2 cellular contexts compared by ENCODE assay signal in the genomic region with DNA sequence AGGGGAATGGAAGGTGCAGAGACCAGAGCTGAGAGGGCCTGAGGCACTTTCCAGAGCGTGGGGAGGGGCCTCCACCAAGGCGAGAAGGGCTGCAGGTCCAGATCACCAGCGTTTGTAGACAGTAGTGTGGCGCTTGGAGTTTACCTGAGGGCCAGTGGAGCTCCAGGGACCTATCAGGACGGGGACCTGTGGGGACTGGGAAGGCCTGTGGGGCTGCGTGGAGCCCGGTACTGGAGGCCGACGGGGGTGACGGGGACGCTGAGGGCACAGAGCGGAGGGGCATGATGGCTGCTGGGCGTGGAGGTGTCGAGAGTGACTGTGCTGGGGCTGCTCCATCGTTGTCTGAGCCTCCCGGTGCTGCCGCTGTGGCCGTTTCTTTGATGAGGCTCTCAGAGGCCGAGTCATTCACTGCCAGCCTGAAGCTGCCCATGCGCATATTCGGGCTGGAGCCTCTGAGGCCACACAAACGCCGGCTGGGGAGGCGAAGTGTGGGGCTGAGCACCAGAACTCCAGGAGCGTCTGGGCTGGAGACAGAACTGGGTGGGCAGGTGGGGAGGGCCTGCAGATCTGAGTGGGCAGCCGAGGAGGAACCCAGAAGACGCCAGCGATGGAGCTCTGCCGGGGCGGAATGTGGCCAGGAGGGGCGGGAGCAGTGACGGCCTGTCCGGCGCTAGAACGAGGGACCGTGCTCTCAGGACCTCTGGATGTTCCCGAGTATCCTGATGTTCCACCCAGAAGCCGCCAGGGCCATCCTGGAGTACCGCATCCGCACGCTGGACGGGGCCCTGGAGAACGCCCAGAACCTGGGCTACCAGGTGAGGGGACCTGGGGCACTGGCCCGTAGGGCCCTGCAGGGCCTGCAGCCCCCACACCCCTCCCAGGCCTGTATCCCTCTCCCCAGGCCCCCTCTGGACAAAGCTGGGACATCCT.
TF ChIP-seq lines count a peak whose summit lies in the region.

No MANE protein-coding gene starts in this region.

TF ChIP-seq in GM23338, 12 proteins besides CTCF, POLR2A, EP300 and RAD21 (continues in another document):
- TF ChIP-seq, protein P1, sequence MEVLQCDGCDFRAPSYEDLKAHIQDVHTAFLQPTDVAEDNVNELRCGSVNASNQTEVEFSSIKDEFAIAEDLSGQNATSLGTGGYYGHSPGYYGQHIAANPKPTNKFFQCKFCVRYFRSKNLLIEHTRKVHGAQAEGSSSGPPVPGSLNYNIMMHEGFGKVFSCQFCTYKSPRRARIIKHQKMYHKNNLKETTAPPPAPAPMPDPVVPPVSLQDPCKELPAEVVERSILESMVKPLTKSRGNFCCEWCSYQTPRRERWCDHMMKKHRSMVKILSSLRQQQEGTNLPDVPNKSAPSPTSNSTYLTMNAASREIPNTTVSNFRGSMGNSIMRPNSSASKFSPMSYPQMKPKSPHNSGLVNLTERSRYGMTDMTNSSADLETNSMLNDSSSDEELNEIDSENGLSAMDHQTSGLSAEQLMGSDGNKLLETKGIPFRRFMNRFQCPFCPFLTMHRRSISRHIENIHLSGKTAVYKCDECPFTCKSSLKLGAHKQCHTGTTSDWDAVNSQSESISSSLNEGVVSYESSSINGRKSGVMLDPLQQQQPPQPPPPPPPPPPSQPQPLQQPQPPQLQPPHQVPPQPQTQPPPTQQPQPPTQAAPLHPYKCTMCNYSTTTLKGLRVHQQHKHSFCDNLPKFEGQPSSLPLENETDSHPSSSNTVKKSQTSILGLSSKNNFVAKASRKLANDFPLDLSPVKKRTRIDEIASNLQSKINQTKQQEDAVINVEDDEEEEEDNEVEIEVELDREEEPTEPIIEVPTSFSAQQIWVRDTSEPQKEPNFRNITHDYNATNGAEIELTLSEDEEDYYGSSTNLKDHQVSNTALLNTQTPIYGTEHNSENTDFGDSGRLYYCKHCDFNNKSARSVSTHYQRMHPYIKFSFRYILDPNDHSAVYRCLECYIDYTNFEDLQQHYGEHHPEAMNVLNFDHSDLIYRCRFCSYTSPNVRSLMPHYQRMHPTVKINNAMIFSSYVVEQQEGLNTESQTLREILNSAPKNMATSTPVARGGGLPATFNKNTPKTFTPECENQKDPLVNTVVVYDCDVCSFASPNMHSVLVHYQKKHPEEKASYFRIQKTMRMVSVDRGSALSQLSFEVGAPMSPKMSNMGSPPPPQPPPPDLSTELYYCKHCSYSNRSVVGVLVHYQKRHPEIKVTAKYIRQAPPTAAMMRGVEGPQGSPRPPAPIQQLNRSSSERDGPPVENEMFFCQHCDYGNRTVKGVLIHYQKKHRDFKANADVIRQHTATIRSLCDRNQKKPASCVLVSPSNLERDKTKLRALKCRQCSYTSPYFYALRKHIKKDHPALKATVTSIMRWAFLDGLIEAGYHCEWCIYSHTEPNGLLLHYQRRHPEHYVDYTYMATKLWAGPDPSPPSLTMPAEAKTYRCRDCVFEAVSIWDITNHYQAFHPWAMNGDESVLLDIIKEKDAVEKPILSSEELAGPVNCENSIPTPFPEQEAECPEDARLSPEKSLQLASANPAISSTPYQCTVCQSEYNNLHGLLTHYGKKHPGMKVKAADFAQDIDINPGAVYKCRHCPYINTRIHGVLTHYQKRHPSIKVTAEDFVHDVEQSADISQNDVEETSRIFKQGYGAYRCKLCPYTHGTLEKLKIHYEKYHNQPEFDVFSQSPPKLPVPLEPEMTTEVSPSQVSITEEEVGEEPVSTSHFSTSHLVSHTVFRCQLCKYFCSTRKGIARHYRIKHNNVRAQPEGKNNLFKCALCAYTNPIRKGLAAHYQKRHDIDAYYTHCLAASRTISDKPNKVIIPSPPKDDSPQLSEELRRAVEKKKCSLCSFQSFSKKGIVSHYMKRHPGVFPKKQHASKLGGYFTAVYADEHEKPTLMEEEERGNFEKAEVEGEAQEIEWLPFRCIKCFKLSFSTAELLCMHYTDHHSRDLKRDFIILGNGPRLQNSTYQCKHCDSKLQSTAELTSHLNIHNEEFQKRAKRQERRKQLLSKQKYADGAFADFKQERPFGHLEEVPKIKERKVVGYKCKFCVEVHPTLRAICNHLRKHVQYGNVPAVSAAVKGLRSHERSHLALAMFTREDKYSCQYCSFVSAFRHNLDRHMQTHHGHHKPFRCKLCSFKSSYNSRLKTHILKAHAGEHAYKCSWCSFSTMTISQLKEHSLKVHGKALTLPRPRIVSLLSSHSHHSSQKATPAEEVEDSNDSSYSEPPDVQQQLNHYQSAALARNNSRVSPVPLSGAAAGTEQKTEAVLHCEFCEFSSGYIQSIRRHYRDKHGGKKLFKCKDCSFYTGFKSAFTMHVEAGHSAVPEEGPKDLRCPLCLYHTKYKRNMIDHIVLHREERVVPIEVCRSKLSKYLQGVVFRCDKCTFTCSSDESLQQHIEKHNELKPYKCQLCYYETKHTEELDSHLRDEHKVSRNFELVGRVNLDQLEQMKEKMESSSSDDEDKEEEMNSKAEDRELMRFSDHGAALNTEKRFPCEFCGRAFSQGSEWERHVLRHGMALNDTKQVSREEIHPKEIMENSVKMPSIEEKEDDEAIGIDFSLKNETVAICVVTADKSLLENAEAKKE (CRISPR knock-in tag; IDR thresholded peaks at IDR 0.05): no peak
- TF ChIP-seq, protein P2, sequence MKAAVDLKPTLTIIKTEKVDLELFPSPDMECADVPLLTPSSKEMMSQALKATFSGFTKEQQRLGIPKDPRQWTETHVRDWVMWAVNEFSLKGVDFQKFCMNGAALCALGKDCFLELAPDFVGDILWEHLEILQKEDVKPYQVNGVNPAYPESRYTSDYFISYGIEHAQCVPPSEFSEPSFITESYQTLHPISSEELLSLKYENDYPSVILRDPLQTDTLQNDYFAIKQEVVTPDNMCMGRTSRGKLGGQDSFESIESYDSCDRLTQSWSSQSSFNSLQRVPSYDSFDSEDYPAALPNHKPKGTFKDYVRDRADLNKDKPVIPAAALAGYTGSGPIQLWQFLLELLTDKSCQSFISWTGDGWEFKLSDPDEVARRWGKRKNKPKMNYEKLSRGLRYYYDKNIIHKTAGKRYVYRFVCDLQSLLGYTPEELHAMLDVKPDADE (IDR thresholded peaks at IDR 0.05): no peak
- TF ChIP-seq STAT1 (IDR thresholded peaks at IDR 0.05; ENCODE audit: unreplicated experiment) (no peak), JUNB (IDR thresholded peaks at IDR 0.05; ENCODE audit: unreplicated experiment) (no peak), CREB1 (CRISPR knock-in tag; IDR thresholded peaks at IDR 0.05; ENCODE audit: low read depth) (no peak), ZNF114 (CRISPR knock-in tag; IDR thresholded peaks at IDR 0.05) (no peak)
- TF ChIP-seq, protein P3, sequence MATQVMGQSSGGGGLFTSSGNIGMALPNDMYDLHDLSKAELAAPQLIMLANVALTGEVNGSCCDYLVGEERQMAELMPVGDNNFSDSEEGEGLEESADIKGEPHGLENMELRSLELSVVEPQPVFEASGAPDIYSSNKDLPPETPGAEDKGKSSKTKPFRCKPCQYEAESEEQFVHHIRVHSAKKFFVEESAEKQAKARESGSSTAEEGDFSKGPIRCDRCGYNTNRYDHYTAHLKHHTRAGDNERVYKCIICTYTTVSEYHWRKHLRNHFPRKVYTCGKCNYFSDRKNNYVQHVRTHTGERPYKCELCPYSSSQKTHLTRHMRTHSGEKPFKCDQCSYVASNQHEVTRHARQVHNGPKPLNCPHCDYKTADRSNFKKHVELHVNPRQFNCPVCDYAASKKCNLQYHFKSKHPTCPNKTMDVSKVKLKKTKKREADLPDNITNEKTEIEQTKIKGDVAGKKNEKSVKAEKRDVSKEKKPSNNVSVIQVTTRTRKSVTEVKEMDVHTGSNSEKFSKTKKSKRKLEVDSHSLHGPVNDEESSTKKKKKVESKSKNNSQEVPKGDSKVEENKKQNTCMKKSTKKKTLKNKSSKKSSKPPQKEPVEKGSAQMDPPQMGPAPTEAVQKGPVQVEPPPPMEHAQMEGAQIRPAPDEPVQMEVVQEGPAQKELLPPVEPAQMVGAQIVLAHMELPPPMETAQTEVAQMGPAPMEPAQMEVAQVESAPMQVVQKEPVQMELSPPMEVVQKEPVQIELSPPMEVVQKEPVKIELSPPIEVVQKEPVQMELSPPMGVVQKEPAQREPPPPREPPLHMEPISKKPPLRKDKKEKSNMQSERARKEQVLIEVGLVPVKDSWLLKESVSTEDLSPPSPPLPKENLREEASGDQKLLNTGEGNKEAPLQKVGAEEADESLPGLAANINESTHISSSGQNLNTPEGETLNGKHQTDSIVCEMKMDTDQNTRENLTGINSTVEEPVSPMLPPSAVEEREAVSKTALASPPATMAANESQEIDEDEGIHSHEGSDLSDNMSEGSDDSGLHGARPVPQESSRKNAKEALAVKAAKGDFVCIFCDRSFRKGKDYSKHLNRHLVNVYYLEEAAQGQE (IDR thresholded peaks at IDR 0.05; ENCODE audit: unreplicated experiment): no peak

TF ChIP-seq in SK-N-SH treated with all-trans-retinoic acid at 6 μM for 48 hours, 23 proteins besides CTCF, POLR2A, EP300 and RAD21:
- no peak for TF ChIP-seq PPARA (CRISPR knock-in tag; IDR thresholded peaks at IDR 0.05; ENCODE audit: borderline replicate concordance)
- TF ChIP-seq, protein P4, sequence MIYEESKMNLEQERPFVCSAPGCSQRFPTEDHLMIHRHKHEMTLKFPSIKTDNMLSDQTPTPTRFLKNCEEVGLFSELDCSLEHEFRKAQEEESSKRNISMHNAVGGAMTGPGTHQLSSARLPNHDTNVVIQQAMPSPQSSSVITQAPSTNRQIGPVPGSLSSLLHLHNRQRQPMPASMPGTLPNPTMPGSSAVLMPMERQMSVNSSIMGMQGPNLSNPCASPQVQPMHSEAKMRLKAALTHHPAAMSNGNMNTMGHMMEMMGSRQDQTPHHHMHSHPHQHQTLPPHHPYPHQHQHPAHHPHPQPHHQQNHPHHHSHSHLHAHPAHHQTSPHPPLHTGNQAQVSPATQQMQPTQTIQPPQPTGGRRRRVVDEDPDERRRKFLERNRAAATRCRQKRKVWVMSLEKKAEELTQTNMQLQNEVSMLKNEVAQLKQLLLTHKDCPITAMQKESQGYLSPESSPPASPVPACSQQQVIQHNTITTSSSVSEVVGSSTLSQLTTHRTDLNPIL (CRISPR knock-in tag; IDR thresholded peaks at IDR 0.05; ENCODE audit: low read depth): no peak
- TF ChIP-seq ZC3H10 (CRISPR knock-in tag; IDR thresholded peaks at IDR 0.05): no peak
- no peak for TF ChIP-seq GLIS3 (CRISPR knock-in tag; IDR thresholded peaks at IDR 0.05)
- TF ChIP-seq, protein P5, sequence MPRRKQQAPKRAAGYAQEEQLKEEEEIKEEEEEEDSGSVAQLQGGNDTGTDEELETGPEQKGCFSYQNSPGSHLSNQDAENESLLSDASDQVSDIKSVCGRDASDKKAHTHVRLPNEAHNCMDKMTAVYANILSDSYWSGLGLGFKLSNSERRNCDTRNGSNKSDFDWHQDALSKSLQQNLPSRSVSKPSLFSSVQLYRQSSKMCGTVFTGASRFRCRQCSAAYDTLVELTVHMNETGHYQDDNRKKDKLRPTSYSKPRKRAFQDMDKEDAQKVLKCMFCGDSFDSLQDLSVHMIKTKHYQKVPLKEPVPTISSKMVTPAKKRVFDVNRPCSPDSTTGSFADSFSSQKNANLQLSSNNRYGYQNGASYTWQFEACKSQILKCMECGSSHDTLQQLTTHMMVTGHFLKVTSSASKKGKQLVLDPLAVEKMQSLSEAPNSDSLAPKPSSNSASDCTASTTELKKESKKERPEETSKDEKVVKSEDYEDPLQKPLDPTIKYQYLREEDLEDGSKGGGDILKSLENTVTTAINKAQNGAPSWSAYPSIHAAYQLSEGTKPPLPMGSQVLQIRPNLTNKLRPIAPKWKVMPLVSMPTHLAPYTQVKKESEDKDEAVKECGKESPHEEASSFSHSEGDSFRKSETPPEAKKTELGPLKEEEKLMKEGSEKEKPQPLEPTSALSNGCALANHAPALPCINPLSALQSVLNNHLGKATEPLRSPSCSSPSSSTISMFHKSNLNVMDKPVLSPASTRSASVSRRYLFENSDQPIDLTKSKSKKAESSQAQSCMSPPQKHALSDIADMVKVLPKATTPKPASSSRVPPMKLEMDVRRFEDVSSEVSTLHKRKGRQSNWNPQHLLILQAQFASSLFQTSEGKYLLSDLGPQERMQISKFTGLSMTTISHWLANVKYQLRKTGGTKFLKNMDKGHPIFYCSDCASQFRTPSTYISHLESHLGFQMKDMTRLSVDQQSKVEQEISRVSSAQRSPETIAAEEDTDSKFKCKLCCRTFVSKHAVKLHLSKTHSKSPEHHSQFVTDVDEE (CRISPR knock-in tag; IDR thresholded peaks at IDR 0.05): no peak
- no peak for TF ChIP-seq ISL1 (CRISPR knock-in tag; IDR thresholded peaks at IDR 0.05)
- TF ChIP-seq SNAI2 (CRISPR knock-in tag; IDR thresholded peaks at IDR 0.05): no peak
- TF ChIP-seq ESRRG (CRISPR knock-in tag; IDR thresholded peaks at IDR 0.05): no peak
- no peak for TF ChIP-seq CSDC2 (CRISPR knock-in tag; IDR thresholded peaks at IDR 0.05)
- TF ChIP-seq, protein P6, sequence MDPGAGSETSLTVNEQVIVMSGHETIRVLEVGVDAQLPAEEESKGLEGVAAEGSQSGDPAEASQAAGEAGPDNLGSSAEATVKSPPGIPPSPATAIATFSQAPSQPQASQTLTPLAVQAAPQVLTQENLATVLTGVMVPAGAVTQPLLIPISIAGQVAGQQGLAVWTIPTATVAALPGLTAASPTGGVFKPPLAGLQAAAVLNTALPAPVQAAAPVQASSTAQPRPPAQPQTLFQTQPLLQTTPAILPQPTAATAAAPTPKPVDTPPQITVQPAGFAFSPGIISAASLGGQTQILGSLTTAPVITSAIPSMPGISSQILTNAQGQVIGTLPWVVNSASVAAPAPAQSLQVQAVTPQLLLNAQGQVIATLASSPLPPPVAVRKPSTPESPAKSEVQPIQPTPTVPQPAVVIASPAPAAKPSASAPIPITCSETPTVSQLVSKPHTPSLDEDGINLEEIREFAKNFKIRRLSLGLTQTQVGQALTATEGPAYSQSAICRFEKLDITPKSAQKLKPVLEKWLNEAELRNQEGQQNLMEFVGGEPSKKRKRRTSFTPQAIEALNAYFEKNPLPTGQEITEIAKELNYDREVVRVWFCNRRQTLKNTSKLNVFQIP (CRISPR knock-in tag; IDR thresholded peaks at IDR 0.05; ENCODE audit: borderline replicate concordance, low read depth): no peak
- no peak for TF ChIP-seq BACH2 (CRISPR knock-in tag; IDR thresholded peaks at IDR 0.05; ENCODE audit: borderline replicate concordance)
- TF ChIP-seq, protein P7, sequence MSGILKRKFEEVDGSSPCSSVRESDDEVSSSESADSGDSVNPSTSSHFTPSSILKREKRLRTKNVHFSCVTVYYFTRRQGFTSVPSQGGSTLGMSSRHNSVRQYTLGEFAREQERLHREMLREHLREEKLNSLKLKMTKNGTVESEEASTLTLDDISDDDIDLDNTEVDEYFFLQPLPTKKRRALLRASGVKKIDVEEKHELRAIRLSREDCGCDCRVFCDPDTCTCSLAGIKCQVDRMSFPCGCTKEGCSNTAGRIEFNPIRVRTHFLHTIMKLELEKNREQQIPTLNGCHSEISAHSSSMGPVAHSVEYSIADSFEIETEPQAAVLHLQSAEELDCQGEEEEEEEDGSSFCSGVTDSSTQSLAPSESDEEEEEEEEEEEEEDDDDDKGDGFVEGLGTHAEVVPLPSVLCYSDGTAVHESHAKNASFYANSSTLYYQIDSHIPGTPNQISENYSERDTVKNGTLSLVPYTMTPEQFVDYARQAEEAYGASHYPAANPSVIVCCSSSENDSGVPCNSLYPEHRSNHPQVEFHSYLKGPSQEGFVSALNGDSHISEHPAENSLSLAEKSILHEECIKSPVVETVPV (CRISPR knock-in tag; IDR thresholded peaks at IDR 0.05): no peak
- no peak for TF ChIP-seq ZNF70 (CRISPR knock-in tag; IDR thresholded peaks at IDR 0.05)
- no peak for TF ChIP-seq RARB (CRISPR knock-in tag; IDR thresholded peaks at IDR 0.05)
- TF ChIP-seq TOX (CRISPR knock-in tag; IDR thresholded peaks at IDR 0.05; ENCODE audit: borderline replicate concordance): no peak
- no peak for TF ChIP-seq ZFP30 (CRISPR knock-in tag; IDR thresholded peaks at IDR 0.05)
- no peak for TF ChIP-seq OSR1 (CRISPR knock-in tag; IDR thresholded peaks at IDR 0.05)
- TF ChIP-seq ZFP3 (CRISPR knock-in tag; IDR thresholded peaks at IDR 0.05): no peak
- TF ChIP-seq ARNTL (CRISPR knock-in tag; IDR thresholded peaks at IDR 0.05; ENCODE audit: borderline replicate concordance, low read depth): no peak
- TF ChIP-seq ZNF565 (CRISPR knock-in tag; conservative IDR thresholded peaks at IDR 0.05; ENCODE audit: low read depth): no peak
